Comparison of ENCODE assay signal across 12 cellular contexts in genomic region chr11:2838091-2838490, GRCh38.
"Had no signal": no experiment of that assay in that cellular context is flagged by ENCODE, and none has a peak within 500 bp of the region (broad histone marks: within the 10 kb centered on the region; RNA-seq: fewer than 3 reads in every experiment).

No MANE protein-coding gene starts in this region.

- H3K9me3 Mint-ChIP-seq: activated T-helper 1 cell treated with anti-CD3 and anti-CD28 coated beads, Interleukin-12 subunit alpha, Interleukin-12 subunit beta, Interleukin-2, Interleukin-4 antibody, amounts not matched to agents 30 ng/mL and 10 ng/mL and 1 ng/mL, durations not matched to agents 14 hours and 24 hours and 36 hours; naive thymus-derived CD8-positive, alpha-beta T cell; stimulated activated naive CD8-positive, alpha-beta T cell treated with anti-CD3 and anti-CD28 coated beads, Interleukin-15, amount 100 ng/mL, for 72 hours had no signal

- H3K27me3 ChIP-seq: testis had no signal

- H3K27ac ChIP-seq: testis had no signal

- DNase-seq: activated naive CD4-positive, alpha-beta T cell treated with Interleukin-2 at 50 U/mL for 16 hours; anterior cingulate cortex; dermis blood vessel endothelial cell; islet precursor cell; mucosa of descending colon; naive thymus-derived CD8-positive, alpha-beta T cell; stimulated activated CD4-positive, alpha-beta T cell treated with anti-CD3 and anti-CD28 coated beads, Interleukin-1b, Interleukin-23, amount 100 ng/mL, for 48 hours; stimulated activated naive CD8-positive, alpha-beta T cell treated with anti-CD3 and anti-CD28 coated beads, Interleukin-15, amount 100 ng/mL, for 72 hours; T-helper 9 cell; testis had no signal

- H3K4me3 ChIP-seq: mucosa of descending colon, testis had no signal

- ATAC-seq: activated CD4-positive, CD25-positive, alpha-beta regulatory T cell treated with anti-CD3 and anti-CD28 coated beads, Interleukin-2, amount 50 U/mL, for 24 hours; naive thymus-derived CD8-positive, alpha-beta T cell; stimulated activated naive CD8-positive, alpha-beta T cell treated with anti-CD3 and anti-CD28 coated beads, Interleukin-15, amount 100 ng/mL, for 72 hours had no signal

- H3K27me3 Mint-ChIP-seq: naive thymus-derived CD8-positive, alpha-beta T cell; stimulated activated naive CD8-positive, alpha-beta T cell treated with anti-CD3 and anti-CD28 coated beads, Interleukin-15, amount 100 ng/mL, for 72 hours had no signal

- H3K4me3 Mint-ChIP-seq: activated T-helper 1 cell treated with anti-CD3 and anti-CD28 coated beads, Interleukin-12 subunit alpha, Interleukin-12 subunit beta, Interleukin-2, Interleukin-4 antibody, amounts not matched to agents 30 ng/mL and 10 ng/mL and 1 ng/mL, durations not matched to agents 14 hours and 24 hours and 36 hours; naive thymus-derived CD8-positive, alpha-beta T cell; stimulated activated naive CD8-positive, alpha-beta T cell treated with anti-CD3 and anti-CD28 coated beads, Interleukin-15, amount 100 ng/mL, for 72 hours had no signal

- H3K9me3 ChIP-seq: mucosa of descending colon, testis had no signal

- H3K36me3 Mint-ChIP-seq: naive thymus-derived CD8-positive, alpha-beta T cell had no signal

- H3K27ac Mint-ChIP-seq: activated T-helper 1 cell treated with anti-CD3 and anti-CD28 coated beads, Interleukin-12 subunit alpha, Interleukin-12 subunit beta, Interleukin-2, Interleukin-4 antibody, amounts not matched to agents 30 ng/mL and 10 ng/mL and 1 ng/mL, durations not matched to agents 14 hours and 24 hours and 36 hours had no signal
